Comparison of ENCODE assay signal across 2 cellular contexts in the genomic region with DNA sequence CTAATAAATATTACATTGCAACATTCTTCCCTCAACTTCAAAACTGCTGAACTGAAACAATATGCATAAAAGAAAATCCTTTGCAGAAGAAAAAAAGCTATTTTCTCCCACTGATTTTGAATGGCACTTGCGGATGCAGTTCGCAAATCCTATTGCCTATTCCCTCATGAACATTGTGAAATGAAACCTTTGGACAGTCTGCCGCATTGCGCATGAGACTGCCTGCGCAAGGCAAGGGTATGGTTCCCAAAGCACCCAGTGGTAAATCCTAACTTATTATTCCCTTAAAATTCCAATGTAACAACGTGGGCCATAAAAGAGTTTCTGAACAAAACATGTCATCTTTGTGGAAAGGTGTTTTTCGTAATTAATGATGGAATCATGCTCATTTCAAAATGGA.
TF ChIP-seq lines count a peak whose summit lies in the region.

No MANE protein-coding gene starts in this region.

TF ChIP-seq in GM23338, 12 proteins besides CTCF, POLR2A, EP300 and RAD21 (continued from another document):
- TF ChIP-seq, protein P1, sequence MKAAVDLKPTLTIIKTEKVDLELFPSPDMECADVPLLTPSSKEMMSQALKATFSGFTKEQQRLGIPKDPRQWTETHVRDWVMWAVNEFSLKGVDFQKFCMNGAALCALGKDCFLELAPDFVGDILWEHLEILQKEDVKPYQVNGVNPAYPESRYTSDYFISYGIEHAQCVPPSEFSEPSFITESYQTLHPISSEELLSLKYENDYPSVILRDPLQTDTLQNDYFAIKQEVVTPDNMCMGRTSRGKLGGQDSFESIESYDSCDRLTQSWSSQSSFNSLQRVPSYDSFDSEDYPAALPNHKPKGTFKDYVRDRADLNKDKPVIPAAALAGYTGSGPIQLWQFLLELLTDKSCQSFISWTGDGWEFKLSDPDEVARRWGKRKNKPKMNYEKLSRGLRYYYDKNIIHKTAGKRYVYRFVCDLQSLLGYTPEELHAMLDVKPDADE (IDR thresholded peaks at IDR 0.05), result no peak
- TF ChIP-seq CREB1 (CRISPR knock-in tag; IDR thresholded peaks at IDR 0.05; ENCODE audit: low read depth) (no peak), ZNF331 (CRISPR knock-in tag; IDR thresholded peaks at IDR 0.05; ENCODE audit: low read depth) (no peak)
- TF ChIP-seq, protein P2, sequence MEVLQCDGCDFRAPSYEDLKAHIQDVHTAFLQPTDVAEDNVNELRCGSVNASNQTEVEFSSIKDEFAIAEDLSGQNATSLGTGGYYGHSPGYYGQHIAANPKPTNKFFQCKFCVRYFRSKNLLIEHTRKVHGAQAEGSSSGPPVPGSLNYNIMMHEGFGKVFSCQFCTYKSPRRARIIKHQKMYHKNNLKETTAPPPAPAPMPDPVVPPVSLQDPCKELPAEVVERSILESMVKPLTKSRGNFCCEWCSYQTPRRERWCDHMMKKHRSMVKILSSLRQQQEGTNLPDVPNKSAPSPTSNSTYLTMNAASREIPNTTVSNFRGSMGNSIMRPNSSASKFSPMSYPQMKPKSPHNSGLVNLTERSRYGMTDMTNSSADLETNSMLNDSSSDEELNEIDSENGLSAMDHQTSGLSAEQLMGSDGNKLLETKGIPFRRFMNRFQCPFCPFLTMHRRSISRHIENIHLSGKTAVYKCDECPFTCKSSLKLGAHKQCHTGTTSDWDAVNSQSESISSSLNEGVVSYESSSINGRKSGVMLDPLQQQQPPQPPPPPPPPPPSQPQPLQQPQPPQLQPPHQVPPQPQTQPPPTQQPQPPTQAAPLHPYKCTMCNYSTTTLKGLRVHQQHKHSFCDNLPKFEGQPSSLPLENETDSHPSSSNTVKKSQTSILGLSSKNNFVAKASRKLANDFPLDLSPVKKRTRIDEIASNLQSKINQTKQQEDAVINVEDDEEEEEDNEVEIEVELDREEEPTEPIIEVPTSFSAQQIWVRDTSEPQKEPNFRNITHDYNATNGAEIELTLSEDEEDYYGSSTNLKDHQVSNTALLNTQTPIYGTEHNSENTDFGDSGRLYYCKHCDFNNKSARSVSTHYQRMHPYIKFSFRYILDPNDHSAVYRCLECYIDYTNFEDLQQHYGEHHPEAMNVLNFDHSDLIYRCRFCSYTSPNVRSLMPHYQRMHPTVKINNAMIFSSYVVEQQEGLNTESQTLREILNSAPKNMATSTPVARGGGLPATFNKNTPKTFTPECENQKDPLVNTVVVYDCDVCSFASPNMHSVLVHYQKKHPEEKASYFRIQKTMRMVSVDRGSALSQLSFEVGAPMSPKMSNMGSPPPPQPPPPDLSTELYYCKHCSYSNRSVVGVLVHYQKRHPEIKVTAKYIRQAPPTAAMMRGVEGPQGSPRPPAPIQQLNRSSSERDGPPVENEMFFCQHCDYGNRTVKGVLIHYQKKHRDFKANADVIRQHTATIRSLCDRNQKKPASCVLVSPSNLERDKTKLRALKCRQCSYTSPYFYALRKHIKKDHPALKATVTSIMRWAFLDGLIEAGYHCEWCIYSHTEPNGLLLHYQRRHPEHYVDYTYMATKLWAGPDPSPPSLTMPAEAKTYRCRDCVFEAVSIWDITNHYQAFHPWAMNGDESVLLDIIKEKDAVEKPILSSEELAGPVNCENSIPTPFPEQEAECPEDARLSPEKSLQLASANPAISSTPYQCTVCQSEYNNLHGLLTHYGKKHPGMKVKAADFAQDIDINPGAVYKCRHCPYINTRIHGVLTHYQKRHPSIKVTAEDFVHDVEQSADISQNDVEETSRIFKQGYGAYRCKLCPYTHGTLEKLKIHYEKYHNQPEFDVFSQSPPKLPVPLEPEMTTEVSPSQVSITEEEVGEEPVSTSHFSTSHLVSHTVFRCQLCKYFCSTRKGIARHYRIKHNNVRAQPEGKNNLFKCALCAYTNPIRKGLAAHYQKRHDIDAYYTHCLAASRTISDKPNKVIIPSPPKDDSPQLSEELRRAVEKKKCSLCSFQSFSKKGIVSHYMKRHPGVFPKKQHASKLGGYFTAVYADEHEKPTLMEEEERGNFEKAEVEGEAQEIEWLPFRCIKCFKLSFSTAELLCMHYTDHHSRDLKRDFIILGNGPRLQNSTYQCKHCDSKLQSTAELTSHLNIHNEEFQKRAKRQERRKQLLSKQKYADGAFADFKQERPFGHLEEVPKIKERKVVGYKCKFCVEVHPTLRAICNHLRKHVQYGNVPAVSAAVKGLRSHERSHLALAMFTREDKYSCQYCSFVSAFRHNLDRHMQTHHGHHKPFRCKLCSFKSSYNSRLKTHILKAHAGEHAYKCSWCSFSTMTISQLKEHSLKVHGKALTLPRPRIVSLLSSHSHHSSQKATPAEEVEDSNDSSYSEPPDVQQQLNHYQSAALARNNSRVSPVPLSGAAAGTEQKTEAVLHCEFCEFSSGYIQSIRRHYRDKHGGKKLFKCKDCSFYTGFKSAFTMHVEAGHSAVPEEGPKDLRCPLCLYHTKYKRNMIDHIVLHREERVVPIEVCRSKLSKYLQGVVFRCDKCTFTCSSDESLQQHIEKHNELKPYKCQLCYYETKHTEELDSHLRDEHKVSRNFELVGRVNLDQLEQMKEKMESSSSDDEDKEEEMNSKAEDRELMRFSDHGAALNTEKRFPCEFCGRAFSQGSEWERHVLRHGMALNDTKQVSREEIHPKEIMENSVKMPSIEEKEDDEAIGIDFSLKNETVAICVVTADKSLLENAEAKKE (CRISPR knock-in tag; IDR thresholded peaks at IDR 0.05), result no peak
TF ChIP-seq in GM23338: peak in this region for 2.

TF ChIP-seq in liver, 16 proteins besides CTCF, POLR2A, EP300 and RAD21 (continued from another document):
- TF ChIP-seq ZBTB33 (IDR thresholded peaks at IDR 0.05) (no peak), EGR1 (IDR thresholded peaks at IDR 0.05; ENCODE audit: low read depth in 2 of 2) (no peak), FOXA2 (IDR thresholded peaks at IDR 0.05) (no peak), FOXA1 (IDR thresholded peaks at IDR 0.05) (no peak), MAX (IDR thresholded peaks at IDR 0.05) (no peak), YY1 (IDR thresholded peaks at IDR 0.05) (no peak), REST (IDR thresholded peaks at IDR 0.05) (no peak), HNF4G (IDR thresholded peaks at IDR 0.05) (peak; percentile 45), JUND (IDR thresholded peaks at IDR 0.05) (no peak), HNF4A (conservative IDR thresholded peaks at IDR 0.05) (peak; percentile 74 to 83), RXRA (IDR thresholded peaks at IDR 0.05) (no peak), TAF1 (conservative IDR thresholded peaks at IDR 0.05) (no peak), NR2F2 (IDR thresholded peaks at IDR 0.05) (no peak), SP1 (IDR thresholded peaks at IDR 0.05) (no peak)
- TF ChIP-seq, protein P3, sequence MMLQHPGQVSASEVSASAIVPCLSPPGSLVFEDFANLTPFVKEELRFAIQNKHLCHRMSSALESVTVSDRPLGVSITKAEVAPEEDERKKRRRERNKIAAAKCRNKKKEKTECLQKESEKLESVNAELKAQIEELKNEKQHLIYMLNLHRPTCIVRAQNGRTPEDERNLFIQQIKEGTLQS (IDR thresholded peaks at IDR 0.05), result no peak
